20 cellular contexts compared by ENCODE assay signal in the genomic region with DNA sequence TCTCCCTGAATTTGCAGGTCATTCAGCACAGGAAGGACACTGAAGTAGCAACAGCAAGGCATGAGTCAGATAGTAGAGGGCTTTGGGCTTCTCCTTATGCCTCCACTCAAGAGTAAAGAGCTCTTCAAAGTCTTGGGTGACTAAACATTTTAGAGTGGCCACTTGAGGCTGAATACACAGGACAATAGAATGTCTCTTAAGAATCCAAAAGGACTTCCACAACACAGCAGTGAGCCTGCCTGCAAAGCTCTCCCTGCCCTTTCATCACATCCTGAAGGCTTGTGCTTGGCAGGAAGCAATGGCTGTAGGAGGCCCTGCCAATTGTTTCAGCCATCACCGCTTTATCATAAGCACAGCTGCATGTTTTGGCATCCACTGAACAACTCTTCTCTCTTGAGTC. TPM values are rescaled to one million over a fixed set of nuclear protein-coding genes. Genes with fewer than 3 reads are reported as not detected.
DNase-seq lines count a peak whose midpoint lies in the region; ATAC-seq and TF ChIP-seq lines count a peak whose summit lies in the region.
"Had no signal": no experiment of that assay in that cellular context is flagged by ENCODE, and none has a peak within 500 bp of the region (broad histone marks: within the 10 kb centered on the region; RNA-seq: fewer than 3 reads in every experiment).

No MANE protein-coding gene starts in this region.

- H3K36me3 Mint-ChIP-seq in GM23338 (ENCODE audit: low read depth) = peaks cover 52% of the 10 kb centered on the region
- H3K36me3 Mint-ChIP-seq in WTC11 = peaks cover 56% of the 10 kb centered on the region
- peaks cover 7 to 21% of the 10 kb centered on the region in 2 donors for H3K36me3 Mint-ChIP-seq in activated T-cell treated with anti-CD3 and anti-CD28 coated beads, Interleukin-2, amount 50 U/mL, for 72 hours (ENCODE audit: insufficient read depth in 2 of 2)

- CTCF ChIA-PET in WTC11 (lab: Charles Lee) = interaction anchor here (0.9 to 1.2 kb wide), 4 partner anchors 49 to 756 kb away, joined by 3 to 7 read pairs (median 4); no protein-coding TSS in a partner anchor

- H3K4me3 Mint-ChIP-seq in GM23338 (peak overlapping the region; percentile 8; the same call in 1 of the 3 replicates), WTC11 (no peak overlapping the region)
- H3K4me3 Mint-ChIP-seq in activated T-cell treated with anti-CD3 and anti-CD28 coated beads, Interleukin-2, amount 50 U/mL, for 72 hours = no peak overlapping the region
- H3K4me3 Mint-ChIP-seq: activated CD4-positive, alpha-beta T cell treated with anti-CD3 and anti-CD28 coated beads for 36 hours; activated naive CD8-positive, alpha-beta T cell treated with anti-CD3 and anti-CD28 coated beads, Interleukin-2, amount 50 U/mL, for 24 hours; T-helper 17 cell had no signal

- H3K4me1 ChIP-seq in GM23338 (ENCODE audit: insufficient read depth) (peaks cover 12% of the 10 kb centered on the region), gastroesophageal sphincter (peaks cover 11 to 46% (median 12%) of the 10 kb centered on the region in 3 donors), mesendoderm (ENCODE audit: control insufficient read depth, low read depth, low read length) (no peaks in the 10 kb centered on the region)
- H3K4me1 ChIP-seq: colonic mucosa had no signal

- no peak overlapping the region for H2AK5ac ChIP-seq in mesendoderm (ENCODE audit: low read length)

- H2BK120ac ChIP-seq in mesendoderm (ENCODE audit: low read depth, low read length) = no peak overlapping the region

- POLR2A ChIA-PET in WTC11 (lab: Charles Lee) = interaction anchor here (0.9 kb wide), 1 partner anchor 36 kb away, joined by 3 read pairs; no protein-coding TSS in a partner anchor

- TF ChIP-seq EP300 in gastroesophageal sphincter (IDR thresholded peaks at IDR 0.05) = no peak

- no peak overlapping the region for H3K4ac ChIP-seq in mesendoderm (ENCODE audit: low read depth, low read length)

- H3K79me2 ChIP-seq in GM23338 (replicated peaks; ENCODE audit: insufficient read depth) = no peaks in the 10 kb centered on the region
- H3K79me2 ChIP-seq in mesendoderm (ENCODE audit: control insufficient read depth, insufficient read depth, low read length) = no peaks in the 10 kb centered on the region

- H4K8ac ChIP-seq in mesendoderm (ENCODE audit: low read depth, low read length) = no peak overlapping the region

- no peaks in the 10 kb centered on the region; the same call in 1 of the 2 replicates for H3K9me2 ChIP-seq in GM23338 (ENCODE audit: insufficient read depth)

- H3K56ac ChIP-seq in mesendoderm (ENCODE audit: low read length) = no peak overlapping the region

- no peak overlapping the region for H2BK15ac ChIP-seq in mesendoderm (replicated peaks; ENCODE audit: low read depth)

- H3K9me3 ChIP-seq in gastroesophageal sphincter = peaks cover 0 to 32% (median 0%) of the 10 kb centered on the region in 3 donors
- H3K9me3 ChIP-seq: colonic mucosa had no signal

- WGBS in gastroesophageal sphincter (ENCODE audit: low coverage in 1 of 2), 2 donors = 20 to 25% methylated on average over 1 of the region's 1 CpG
- no CpG with 5 or more reads among the region's 1 CpG for WGBS in mesendoderm (ENCODE audit: extremely low coverage, insufficient coverage, low lambda C conversion rate)

- H3K79me1 ChIP-seq in mesendoderm (ENCODE audit: low read length) = no peaks in the 10 kb centered on the region

- no peak overlapping the region for H3K27ac ChIP-seq in GM23338 (ENCODE audit: low read depth)
- H3K27ac ChIP-seq in gastroesophageal sphincter = peak overlapping the region; percentile 24 to 72 (median 64)
- H3K27ac ChIP-seq in mesendoderm (ENCODE audit: low read depth, low read length) = no peak overlapping the region
- H3K27ac ChIP-seq: colonic mucosa had no signal

- H3K36me3 ChIP-seq in GM23338 (ENCODE audit: insufficient read depth) = 0 out of 2 replicates have a peak, but pooled peaks cover 4% of the 10 kb centered on the region
- no peaks in the 10 kb centered on the region for H3K36me3 ChIP-seq in gastroesophageal sphincter
- no peaks in the 10 kb centered on the region for H3K36me3 ChIP-seq in mesendoderm (ENCODE audit: control insufficient read depth, insufficient read depth, low read length)
- H3K36me3 ChIP-seq: colonic mucosa had no signal

- H2AFZ ChIP-seq in GM23338 = no peak overlapping the region

- TF ChIP-seq POLR2A in gastroesophageal sphincter (IDR thresholded peaks at IDR 0.05) = no peak

- H3K4me3 ChIP-seq in GM23338 (no peak overlapping the region), gastroesophageal sphincter (no peak overlapping the region), mesendoderm (ENCODE audit: low read length) (no peak overlapping the region)
- H3K4me3 ChIP-seq: colonic mucosa had no signal

- H3K27me3 ChIP-seq in GM23338 (ENCODE audit: insufficient read depth) = no peaks in the 10 kb centered on the region
- H3K27me3 ChIP-seq in gastroesophageal sphincter = no peaks in the 10 kb centered on the region
- H3K27me3 ChIP-seq in mesendoderm (ENCODE audit: insufficient read depth, low read length, poor library complexity) = no peaks in the 10 kb centered on the region
- H3K27me3 ChIP-seq: colonic mucosa had no signal

- H4K5ac ChIP-seq in mesendoderm (ENCODE audit: low read length) = no peak overlapping the region

- no peak for TF ChIP-seq CTCF in GM23338 (conservative IDR thresholded peaks at IDR 0.05; ENCODE audit: low read depth in 2 of 2)
- no peak for TF ChIP-seq CTCF in WTC11 (IDR thresholded peaks at IDR 0.05)
- no peak for TF ChIP-seq CTCF in gastroesophageal sphincter (IDR thresholded peaks at IDR 0.05)

- ATAC-seq in GM23338 (peak; percentile 84), WTC11 (peak; percentile 94), gastroesophageal sphincter (peak; percentile 81)
- ATAC-seq in activated T-cell treated with anti-CD3 and anti-CD28 coated beads, Interleukin-2, amount 50 U/mL, for 72 hours (replicated peaks in 1 of 2) = no peak
- ATAC-seq: activated CD4-positive, alpha-beta T cell treated with anti-CD3 and anti-CD28 coated beads for 36 hours; activated naive CD8-positive, alpha-beta T cell treated with anti-CD3 and anti-CD28 coated beads, Interleukin-2, amount 50 U/mL, for 24 hours; T-helper 17 cell had no signal

- H3K27ac Mint-ChIP-seq in GM23338 (0 out of 2 replicates have a peak overlapping the region, but pooled peaks have one; percentile 41), WTC11 (peak overlapping the region; percentile 80)
- no peak overlapping the region for H3K27ac Mint-ChIP-seq in activated T-cell treated with anti-CD3 and anti-CD28 coated beads, Interleukin-2, amount 50 U/mL, for 72 hours
- H3K27ac Mint-ChIP-seq: activated CD4-positive, alpha-beta T cell treated with anti-CD3 and anti-CD28 coated beads for 36 hours; activated naive CD8-positive, alpha-beta T cell treated with anti-CD3 and anti-CD28 coated beads, Interleukin-2, amount 50 U/mL, for 24 hours; T-helper 17 cell had no signal

- H4K20me1 ChIP-seq in GM23338 (replicated peaks; ENCODE audit: insufficient read depth) = no peaks in the 10 kb centered on the region

- H3K4me1 Mint-ChIP-seq in GM23338 = peaks cover 26% of the 10 kb centered on the region
- H3K4me1 Mint-ChIP-seq in WTC11 = peaks cover 38% of the 10 kb centered on the region
- H3K4me1 Mint-ChIP-seq in activated T-cell treated with anti-CD3 and anti-CD28 coated beads, Interleukin-2, amount 50 U/mL, for 72 hours (ENCODE audit: low read depth) = no peaks in the 10 kb centered on the region
- H3K4me1 Mint-ChIP-seq: activated CD4-positive, alpha-beta T cell treated with anti-CD3 and anti-CD28 coated beads for 36 hours; activated naive CD8-positive, alpha-beta T cell treated with anti-CD3 and anti-CD28 coated beads, Interleukin-2, amount 50 U/mL, for 24 hours; T-helper 17 cell had no signal

- H3K18ac ChIP-seq in mesendoderm (ENCODE audit: low read length) = no peak overlapping the region

- H3K9ac ChIP-seq in mesendoderm (ENCODE audit: low read length) = no peak overlapping the region

- no peaks in the 10 kb centered on the region for H3F3A ChIP-seq in GM23338 (replicated peaks; ENCODE audit: low read depth)

- H3K4me2 ChIP-seq in GM23338 (peak overlapping the region; percentile 7), mesendoderm (ENCODE audit: low read length) (no peak overlapping the region)

- DNase-seq in GM23338 (ENCODE audit: low spot score) = peak; percentile 63
- DNase-seq in WTC11 (ENCODE audit: low spot score) = no peak
- DNase-seq in mesendoderm = peak; percentile 54
- DNase-seq in T1000 (lab: John Stamatoyannopoulos, UW) = no peak
- no peak for DNase-seq in activated T-cell treated with anti-CD3 and anti-CD28 coated beads, Interleukin-2, amount 50 U/mL, for 72 hours
- no peak for DNase-seq in NCI-H345 treated with DMSO at 0.1 percent for 48 hours (lab: John Stamatoyannopoulos, UW; ENCODE audit: unreplicated experiment)
- DNase-seq in epidermal melanocyte (ENCODE audit: insufficient read length, low spot score) = no peak
- DNase-seq: activated CD4-positive, alpha-beta T cell treated with anti-CD3 and anti-CD28 coated beads for 36 hours; activated naive CD8-positive, alpha-beta T cell treated with anti-CD3 and anti-CD28 coated beads, Interleukin-2, amount 50 U/mL, for 24 hours; activated T-cell treated with anti-CD3 and anti-CD28 coated beads for 4 hours; colonic mucosa; H7; KG1; NCI-H146; NCI-H748 treated with DMSO at 0.1 percent for 48 hours; RPMI8226; T-helper 17 cell had no signal

- no peak overlapping the region for H2BK5ac ChIP-seq in mesendoderm (ENCODE audit: low read length)

- H3K27me3 Mint-ChIP-seq in GM23338 (ENCODE audit: insufficient read depth, low read depth, poor library complexity) = peaks cover 7% of the 10 kb centered on the region
- peaks cover 4% of the 10 kb centered on the region for H3K27me3 Mint-ChIP-seq in WTC11 (ENCODE audit: low read depth)
- peaks cover 50% of the 10 kb centered on the region for H3K27me3 Mint-ChIP-seq in activated T-cell treated with anti-CD3 and anti-CD28 coated beads, Interleukin-2, amount 50 U/mL, for 72 hours (ENCODE audit: low read depth)

- no peak overlapping the region for H3K23ac ChIP-seq in mesendoderm (ENCODE audit: low read length)

- H3K9me3 Mint-ChIP-seq in GM23338 (peaks cover 54% of the 10 kb centered on the region), WTC11 (peaks cover 56% of the 10 kb centered on the region)
- peaks cover 9 to 17% of the 10 kb centered on the region in 2 donors for H3K9me3 Mint-ChIP-seq in activated T-cell treated with anti-CD3 and anti-CD28 coated beads, Interleukin-2, amount 50 U/mL, for 72 hours

RNA-seq across cellular contexts. Expression of a gene that starts 36.8 kb away (rescaled TPM):
- total RNA-seq in GM23338 (2014; rRNA removed; shearing (Covaris generic)) = not detected in 2 replicates
- polyA plus RNA-seq in GM23338 (2016; fragmentation: Nextera tagmentation; extraction: Ambion mirVana) = not detected in 2 replicates
- 0.25 to 0.35 TPM (median 0.30 TPM) in 3 replicates for total RNA-seq in WTC11 (2021)
- total RNA-seq in gastroesophageal sphincter = 1 to 10 TPM in 3 of 4 donors, under 1 TPM in 1; 0.40 to 7.0 (median 4.5) TPM
- polyA plus RNA-seq in mesendoderm (2013, experiment 1 of 2) = 0.35 TPM
- 0.28 TPM for polyA plus RNA-seq in mesendoderm (2013, experiment 2 of 2)
- total RNA-seq in activated T-cell treated with anti-CD3 and anti-CD28 coated beads, Interleukin-2, amount 50 U/mL, for 72 hours = not detected
- total RNA-seq: activated CD4-positive, alpha-beta T cell treated with anti-CD3 and anti-CD28 coated beads for 36 hours; posterior vena cava; T-helper 17 cell had no signal

RNA-seq across cellular contexts. Expression of a gene that starts 40.7 kb away (rescaled TPM):
- not detected in 2 replicates for total RNA-seq in GM23338 (2014; rRNA removed; shearing (Covaris generic))
- not detected in 2 replicates for polyA plus RNA-seq in GM23338 (2016; fragmentation: Nextera tagmentation; extraction: Ambion mirVana)
- total RNA-seq in WTC11 (2021) = 0.07 to 0.11 TPM in 2 of 3 replicates, not detected in the other
- 100 to 1,000 TPM in 2 of 4 donors, 10 to 100 TPM in 2; 41.7 to 154 (median 91.9) TPM for total RNA-seq in gastroesophageal sphincter
- polyA plus RNA-seq in mesendoderm (2013, experiment 1 of 2) = 0.17 TPM
- polyA plus RNA-seq in mesendoderm (2013, experiment 2 of 2) = 0.13 TPM
- not detected for total RNA-seq in activated T-cell treated with anti-CD3 and anti-CD28 coated beads, Interleukin-2, amount 50 U/mL, for 72 hours
- total RNA-seq: activated CD4-positive, alpha-beta T cell treated with anti-CD3 and anti-CD28 coated beads for 36 hours; fibroblast of villous mesenchyme; T-helper 17 cell had no signal

Comparison
In these comparisons a context has a peak if more than half of its experiments do, and no peak if none do; other contexts are left out.
1. ATAC-seq: peak in GM23338 (single experiment), WTC11 (single experiment) and gastroesophageal sphincter (single experiment); none in activated T-cell treated with anti-CD3 and anti-CD28 coated beads, Interleukin-2, amount 50 U/mL, for 72 hours (0 of 2).
2. DNase-seq: peak in GM23338 (single experiment) and mesendoderm (single experiment); none in WTC11 (single experiment), T1000 (single experiment), activated T-cell treated with anti-CD3 and anti-CD28 coated beads, Interleukin-2, amount 50 U/mL, for 72 hours (0 of 2), NCI-H345 treated with DMSO at 0.1 percent for 48 hours (single experiment) and epidermal melanocyte (single experiment).
3. H3K27ac ChIP-seq: peak in gastroesophageal sphincter (4 of 4); none in GM23338 (single experiment) and mesendoderm (single experiment).
4. RNA of a gene that starts 40.7 kb away (total RNA-seq): 41.7 to 154 TPM in gastroesophageal sphincter; 0.07 to 0.11 TPM in WTC11, not detected in activated T-cell treated with anti-CD3 and anti-CD28 coated beads, Interleukin-2, amount 50 U/mL, for 72 hours and not detected in GM23338; every median in the first group is over 10 times any median in the second.